In the genomic region with DNA sequence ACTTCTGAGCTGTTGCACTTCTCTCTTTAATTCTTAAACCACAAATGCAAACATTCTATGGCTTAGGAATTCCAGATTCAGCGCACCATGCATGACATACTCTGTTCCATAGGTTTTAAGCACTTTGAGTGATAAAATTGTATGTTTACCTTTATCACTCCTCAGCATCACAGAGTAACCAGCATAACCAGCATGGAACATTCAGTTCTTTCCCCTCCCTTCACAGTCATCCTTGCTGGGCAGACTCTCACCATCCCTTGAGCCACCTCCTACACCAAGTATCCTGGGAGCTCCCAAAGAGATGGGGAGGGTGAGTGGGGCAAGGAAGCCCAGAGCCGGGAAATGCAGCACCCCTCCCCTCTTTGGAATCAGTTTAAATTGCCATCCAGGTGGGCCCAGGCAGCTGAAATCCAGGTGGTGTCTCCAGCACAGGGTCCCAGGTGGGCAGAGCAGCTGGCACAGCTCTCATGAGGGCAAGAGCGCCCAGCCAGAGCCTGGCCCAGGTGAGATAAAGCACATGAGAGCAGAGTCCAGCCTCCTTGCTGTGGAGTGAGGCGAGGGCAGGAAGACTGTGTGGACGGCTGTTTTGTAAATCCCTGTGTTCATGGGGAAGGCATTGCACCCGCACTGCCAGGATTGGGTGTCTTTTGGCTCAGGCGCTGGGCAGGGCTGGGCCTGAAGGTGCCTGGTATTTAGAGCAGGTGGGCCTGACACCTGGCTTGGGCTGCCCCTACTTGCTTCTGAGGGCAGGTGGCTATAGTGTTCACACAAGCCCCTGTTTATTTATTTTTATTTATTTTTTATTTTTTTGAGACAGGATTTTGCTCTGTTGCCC, we compare ENCODE assay signal across 1 cellular context.
TF ChIP-seq lines count a peak whose summit lies in the region.

No MANE protein-coding gene starts in this region.

TF ChIP-seq in A549, 52 proteins besides CTCF, POLR2A, EP300 and RAD21 (continued from another document):
- TF ChIP-seq, protein P1, sequence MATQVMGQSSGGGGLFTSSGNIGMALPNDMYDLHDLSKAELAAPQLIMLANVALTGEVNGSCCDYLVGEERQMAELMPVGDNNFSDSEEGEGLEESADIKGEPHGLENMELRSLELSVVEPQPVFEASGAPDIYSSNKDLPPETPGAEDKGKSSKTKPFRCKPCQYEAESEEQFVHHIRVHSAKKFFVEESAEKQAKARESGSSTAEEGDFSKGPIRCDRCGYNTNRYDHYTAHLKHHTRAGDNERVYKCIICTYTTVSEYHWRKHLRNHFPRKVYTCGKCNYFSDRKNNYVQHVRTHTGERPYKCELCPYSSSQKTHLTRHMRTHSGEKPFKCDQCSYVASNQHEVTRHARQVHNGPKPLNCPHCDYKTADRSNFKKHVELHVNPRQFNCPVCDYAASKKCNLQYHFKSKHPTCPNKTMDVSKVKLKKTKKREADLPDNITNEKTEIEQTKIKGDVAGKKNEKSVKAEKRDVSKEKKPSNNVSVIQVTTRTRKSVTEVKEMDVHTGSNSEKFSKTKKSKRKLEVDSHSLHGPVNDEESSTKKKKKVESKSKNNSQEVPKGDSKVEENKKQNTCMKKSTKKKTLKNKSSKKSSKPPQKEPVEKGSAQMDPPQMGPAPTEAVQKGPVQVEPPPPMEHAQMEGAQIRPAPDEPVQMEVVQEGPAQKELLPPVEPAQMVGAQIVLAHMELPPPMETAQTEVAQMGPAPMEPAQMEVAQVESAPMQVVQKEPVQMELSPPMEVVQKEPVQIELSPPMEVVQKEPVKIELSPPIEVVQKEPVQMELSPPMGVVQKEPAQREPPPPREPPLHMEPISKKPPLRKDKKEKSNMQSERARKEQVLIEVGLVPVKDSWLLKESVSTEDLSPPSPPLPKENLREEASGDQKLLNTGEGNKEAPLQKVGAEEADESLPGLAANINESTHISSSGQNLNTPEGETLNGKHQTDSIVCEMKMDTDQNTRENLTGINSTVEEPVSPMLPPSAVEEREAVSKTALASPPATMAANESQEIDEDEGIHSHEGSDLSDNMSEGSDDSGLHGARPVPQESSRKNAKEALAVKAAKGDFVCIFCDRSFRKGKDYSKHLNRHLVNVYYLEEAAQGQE (IDR thresholded peaks at IDR 0.05), result no peak
- TF ChIP-seq TFCP2L1 (CRISPR knock-in tag; IDR thresholded peaks at IDR 0.05), result no peak
- no peak for TF ChIP-seq CBX2 (IDR thresholded peaks at IDR 0.05; ENCODE audit: borderline replicate concordance, low read depth)
- TF ChIP-seq MAZ (IDR thresholded peaks at IDR 0.05; ENCODE audit: borderline replicate concordance, low read depth, low read length), result no peak
- no peak for TF ChIP-seq ZSCAN20 (CRISPR knock-in tag; IDR thresholded peaks at IDR 0.05)
- TF ChIP-seq, protein P2, sequence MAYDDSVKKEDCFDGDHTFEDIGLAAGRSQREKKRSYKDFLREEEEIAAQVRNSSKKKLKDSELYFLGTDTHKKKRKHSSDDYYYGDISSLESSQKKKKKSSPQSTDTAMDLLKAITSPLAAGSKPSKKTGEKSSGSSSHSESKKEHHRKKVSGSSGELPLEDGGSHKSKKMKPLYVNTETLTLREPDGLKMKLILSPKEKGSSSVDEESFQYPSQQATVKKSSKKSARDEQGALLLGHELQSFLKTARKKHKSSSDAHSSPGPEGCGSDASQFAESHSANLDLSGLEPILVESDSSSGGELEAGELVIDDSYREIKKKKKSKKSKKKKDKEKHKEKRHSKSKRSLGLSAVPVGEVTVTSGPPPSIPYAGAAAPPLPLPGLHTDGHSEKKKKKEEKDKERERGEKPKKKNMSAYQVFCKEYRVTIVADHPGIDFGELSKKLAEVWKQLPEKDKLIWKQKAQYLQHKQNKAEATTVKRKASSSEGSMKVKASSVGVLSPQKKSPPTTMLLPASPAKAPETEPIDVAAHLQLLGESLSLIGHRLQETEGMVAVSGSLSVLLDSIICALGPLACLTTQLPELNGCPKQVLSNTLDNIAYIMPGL (CRISPR knock-in tag; IDR thresholded peaks at IDR 0.05; ENCODE audit: borderline replicate concordance), result no peak
- no peak for TF ChIP-seq FOSL2 (IDR thresholded peaks at IDR 0.05)
- no peak for TF ChIP-seq FOSL2 (CRISPR knock-in tag; IDR thresholded peaks at IDR 0.05)
- no peak for TF ChIP-seq FOSB (CRISPR knock-in tag; IDR thresholded peaks at IDR 0.05)
- TF ChIP-seq CEBPB (IDR thresholded peaks at IDR 0.05), result no peak
- TF ChIP-seq CHD4 (IDR thresholded peaks at IDR 0.05; ENCODE audit: borderline replicate concordance), result no peak
- TF ChIP-seq FOXS1 (CRISPR knock-in tag; IDR thresholded peaks at IDR 0.05), result no peak
